In the genomic region with DNA sequence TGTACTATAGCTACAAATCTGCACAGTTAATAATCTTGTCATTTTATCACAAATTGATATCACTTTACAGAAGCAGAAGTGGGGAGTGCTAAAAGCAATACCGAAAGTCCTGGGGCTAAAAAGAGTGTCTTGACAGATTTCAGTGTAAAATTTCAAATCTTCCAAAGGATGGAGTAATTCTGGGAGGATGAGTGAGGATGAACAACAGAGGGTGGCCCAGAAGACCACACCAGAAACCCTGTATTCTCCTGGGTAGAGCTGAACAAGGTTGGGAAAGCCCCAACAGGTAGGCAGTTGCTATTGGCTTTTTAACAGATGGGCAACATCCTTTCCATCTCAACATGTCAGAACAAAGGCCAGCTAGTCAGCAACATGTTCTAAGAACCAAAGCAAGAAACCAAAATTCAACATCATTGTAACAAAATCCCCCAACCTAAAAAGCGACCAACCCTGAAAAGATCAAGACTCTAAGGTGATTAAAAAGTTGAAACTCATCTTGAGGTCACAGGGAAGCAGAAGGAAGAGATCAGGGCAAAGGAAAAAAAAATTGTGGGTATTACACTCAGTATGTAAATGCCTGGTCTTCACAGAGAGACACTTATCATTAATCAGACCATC, we compare ENCODE assay signal across 11 cellular contexts. TPM values are rescaled to one million over a fixed set of nuclear protein-coding genes. Genes with fewer than 3 reads are reported as not detected.
A peak's percentile ranks its signal among the peaks of the same experiment; 100 is the strongest.
DNase-seq lines count a peak whose midpoint lies in the region; ATAC-seq, FAIRE-seq and TF ChIP-seq lines count a peak whose summit lies in the region.
"Had no signal": no experiment of that assay in that cellular context is flagged by ENCODE, and none has a peak within 500 bp of the region (broad histone marks: within the 10 kb centered on the region; RNA-seq: fewer than 3 reads in every experiment).

No MANE protein-coding gene starts in this region.

- no peak for DNase-seq in GM12891 (ENCODE audit: insufficient read length, low spot score)
- DNase-seq in GM12878 (ENCODE audit: low read depth, low spot score), result peak; percentile 80
- no peak for DNase-seq in putamen (ENCODE audit: low spot score)
- no peak for DNase-seq in pons (ENCODE audit: low spot score)
- DNase-seq in type B pancreatic cell (ENCODE audit: extremely low spot score, unreplicated experiment), result no peak
- no peak for DNase-seq in globus pallidus (ENCODE audit: low spot score)
- DNase-seq: mucosa of descending colon; stimulated activated CD4-positive, alpha-beta T cell treated with anti-CD3 and anti-CD28 coated beads, Interleukin-2, amount 100 ng/mL, for 48 hours had no signal

- H3K4me1 ChIP-seq in GM12878 (ENCODE audit: control insufficient read depth, insufficient read depth, low read length), result peaks cover 16% of the 10 kb centered on the region

- CTCF ChIA-PET in GM12878 (lab: Yijun Ruan, JAX), result interaction anchor here (0.6 to 7.3 kb wide), 20 partner anchors 10 to 202 kb away, joined by 3 to 77 read pairs (median 4); a partner anchor contains a TSS

- no TSS peak for BruUV-seq in GM12878 (replicated peaks; lab: Mats Ljungman, UMichigan)

- H3K9ac ChIP-seq in GM12878 (ENCODE audit: control insufficient read depth, insufficient read depth, low read length), result peak overlapping the region; percentile 39

- TF ChIP-seq CTCF in GM12878 (IDR thresholded peaks at IDR 0.05 in 2 of 3, conservative IDR thresholded peaks at IDR 0.05 in 1 of 3; ENCODE audit: control insufficient read depth in 2 of 3, extremely low read depth in 1 of 3, insufficient read depth in 1 of 3, low read depth in 3 of 3, low read length in 3 of 3) (no peak), type B pancreatic cell (conservative IDR thresholded peaks at IDR 0.05) (no peak)

- 0 out of 4 replicates have a peak, but pooled peaks of 1 of the 2 experiments have one; percentile 39 for TF ChIP-seq EP300 in GM12878 (IDR thresholded peaks at IDR 0.05; ENCODE audit: borderline replicate concordance in 1 of 2, control insufficient read depth in 1 of 2, low read depth in 2 of 2, low read length in 2 of 2)

- no peaks in the 10 kb centered on the region for H3K27me3 Mint-ChIP-seq in type B pancreatic cell

- no peaks in the 10 kb centered on the region for H3K9me3 Mint-ChIP-seq in type B pancreatic cell

- in situ Hi-C loops in GM12878 (cut with MboI), result no loop called here

- H3K36me3 ChIP-seq in GM12878 (ENCODE audit: control insufficient read depth in 2 of 2, insufficient read depth in 2 of 2, low read length in 1 of 2), result peaks cover 0 to 23% of the 10 kb centered on the region in 2 experiments; a peak in 3 of 4 replicates

- H3K4me3 ChIP-seq in GM12878, result no peak overlapping the region
- H3K4me3 ChIP-seq: mucosa of descending colon had no signal

- 2% methylated on average over 2 of the region's 2 CpGs for WGBS in GM12878 (ENCODE audit: insufficient coverage, insufficient replicate concordance, low lambda C conversion rate, missing lambda C conversion rate)

- intact Hi-C loops in GM12878 (cut with micrococcal nuclease; ENCODE audit: unreplicated experiment), result no loop called here

- no peak for TF ChIP-seq RAD21 in GM12878 (IDR thresholded peaks at IDR 0.05; ENCODE audit: insufficient read depth, low read depth, low read length)

- no peak overlapping the region for H3K4me3 Mint-ChIP-seq in type B pancreatic cell

- peak overlapping the region; percentile 45 for H3K27ac ChIP-seq in GM12878 (ENCODE audit: control insufficient read depth, insufficient read depth)

- no peaks in the 10 kb centered on the region for H3K9me3 ChIP-seq in GM12878 (replicated peaks; ENCODE audit: control insufficient read depth, insufficient read depth, low read length)
- H3K9me3 ChIP-seq: mucosa of descending colon had no signal

- no peaks in the 10 kb centered on the region for H4K20me1 ChIP-seq in GM12878 (ENCODE audit: control insufficient read depth, insufficient read depth)

- SMC1A ChIA-PET in GM12878 (lab: Charles Lee; ENCODE audit: uncharacterized antibody, unreplicated experiment), result interaction anchor here (0.8 to 4.8 kb wide), 18 partner anchors 10 to 199 kb away, joined by 3 to 25 read pairs (median 4); a partner anchor contains a TSS

- no peaks in the 10 kb centered on the region for H3K4me1 Mint-ChIP-seq in type B pancreatic cell (ENCODE audit: unreplicated experiment)

- no peak overlapping the region; the same call in 1 of the 2 replicates for H2AFZ ChIP-seq in GM12878 (ENCODE audit: control insufficient read depth, low read depth, low read length)

- peaks cover 28% of the 10 kb centered on the region for H3K36me3 Mint-ChIP-seq in type B pancreatic cell

- peak overlapping the region; percentile 34; the same call in 1 of the 2 replicates for H3K4me2 ChIP-seq in GM12878 (ENCODE audit: control insufficient read depth, insufficient read depth)

- RAD21 ChIA-PET in GM12878 (lab: Charles Lee; ENCODE audit: unreplicated experiment), result interaction anchor here (1.0 to 3.2 kb wide), 8 partner anchors 11 to 128 kb away, joined by 3 to 14 read pairs (median 4); a partner anchor contains a TSS

- no peak overlapping the region for H3K27ac Mint-ChIP-seq in type B pancreatic cell

- ATAC-seq in GM19025 (IDR thresholded peaks at IDR 0.05; ENCODE audit: low read depth, unreplicated experiment) (peak; percentile 72), HG03432 (IDR thresholded peaks at IDR 0.05; ENCODE audit: unreplicated experiment) (peak; percentile 79), GM12878 (peak; percentile 95)
- ATAC-seq: mucosa of descending colon had no signal

- FAIRE-seq in GM12891 (lab: Jason Lieb, UNC), result peak; percentile 20
- FAIRE-seq in GM12878 (lab: Jason Lieb, UNC), result peak; percentile 54

- H3K79me2 ChIP-seq in GM12878 (ENCODE audit: control insufficient read depth, insufficient read depth, low read length), result no peaks in the 10 kb centered on the region

- TF ChIP-seq POLR2A in GM12891 (IDR thresholded peaks at IDR 0.05; ENCODE audit: low read depth, low read length) (no peak), GM12878 (IDR thresholded peaks at IDR 0.05; ENCODE audit: low read depth, low read length) (no peak)

- POLR2A ChIA-PET in GM12878 (lab: Charles Lee), result interaction anchor here (0.7 to 3.3 kb wide), 12 partner anchors 11 to 121 kb away, joined by 3 to 19 read pairs (median 4); a partner anchor contains a TSS

- H3K27me3 ChIP-seq in GM12878 (replicated peaks in 1 of 2; ENCODE audit: control insufficient read depth in 2 of 2, insufficient read depth in 2 of 2, low read length in 1 of 2), result no peaks in the 10 kb centered on the region

RNA-seq across cellular contexts. Expression of a gene that starts 38.8 kb away (rescaled TPM):
- polyA plus RNA-seq in GM12891 (2012; ENCODE audit: low read depth, missing spikeins), result 19.7 TPM
- total RNA-seq in GM12878 (2013; cell fraction: nucleolus; rRNA removed), result 99.3 and 101 TPM in 2 replicates
- total RNA-seq in GM12878 (2014; rRNA removed), result 74.4 and 81.4 TPM in 2 replicates
- total RNA-seq in GM12878 (2014; rRNA removed; fragmentation: Illumina TruSeq; extraction: Trizol), result 74.6 and 76.1 TPM in 2 replicates
- total RNA-seq in GM12878 (2021), result 138 TPM in 2 replicates
- 23.8 TPM for polyA plus RNA-seq in GM12878 (2011; ENCODE audit: low read depth)
- 85.5 and 119 TPM in 2 replicates for polyA plus RNA-seq in GM12878 (2011; rRNA removed)
- polyA plus RNA-seq in GM12878 (2011; cell fraction: cytosol; rRNA removed), result 29.4 and 40.7 TPM in 2 replicates
- 22.0 and 25.4 TPM in 2 replicates for polyA plus RNA-seq in GM12878 (2011; cell fraction: nucleus; rRNA removed)
- 32.7 and 34.1 TPM in 2 replicates for polyA plus RNA-seq in GM12878 (2012)
- polyA plus RNA-seq in GM12878 (2014; fragmentation: Illumina TruSeq; extraction: Trizol), result 74.6 and 89.6 TPM in 2 replicates
- 10 to 100 TPM; 66.9 to 67.1 TPM for polyA plus RNA-seq in GM12878 (2014; fragmentation: Nextera tagmentation; extraction: Ambion mirVana)
- polyA plus RNA-seq in GM12878 (2014; rRNA removed), result 45.1 and 46.7 TPM in 2 replicates
- 10 to 100 TPM; 85.8 to 87.6 TPM for polyA plus RNA-seq in GM12878 (2016; fragmentation: Nextera tagmentation; extraction: Ambion mirVana)
- polyA minus RNA-seq in GM12878 (2011; rRNA and poly(A)+ RNA removed), result 93.0 and 139 TPM in 2 replicates
- polyA minus RNA-seq in GM12878 (2011; cell fraction: cytosol; rRNA and poly(A)+ RNA removed), result 37.2 and 41.1 TPM in 2 replicates
- polyA minus RNA-seq in GM12878 (2011; cell fraction: nucleus; rRNA and poly(A)+ RNA removed), result 15.1 and 24.0 TPM in 2 replicates
- total RNA-seq in type B pancreatic cell (ENCODE audit: low replicate concordance), result 87.8 and 227 TPM in 2 replicates

RNA-seq across cellular contexts. Expression of a gene that starts 39.4 kb away (rescaled TPM):
- polyA plus RNA-seq in GM12891 (2012; ENCODE audit: low read depth, missing spikeins), result 1,959 TPM
- total RNA-seq in GM12878 (2013; cell fraction: nucleolus; rRNA removed), result 242 and 281 TPM in 2 replicates
- total RNA-seq in GM12878 (2014; rRNA removed), result 630 and 696 TPM in 2 replicates
- total RNA-seq in GM12878 (2014; rRNA removed; fragmentation: Illumina TruSeq; extraction: Trizol), result 1,089 and 1,177 TPM in 2 replicates
- 1,668 and 1,698 TPM in 2 replicates for total RNA-seq in GM12878 (2021)
- 1,313 TPM for polyA plus RNA-seq in GM12878 (2011; ENCODE audit: low read depth)
- polyA plus RNA-seq in GM12878 (2011; rRNA removed), result 821 and 1,080 TPM in 2 replicates
- polyA plus RNA-seq in GM12878 (2011; cell fraction: cytosol; rRNA removed), result 826 and 856 TPM in 2 replicates
- polyA plus RNA-seq in GM12878 (2011; cell fraction: nucleus; rRNA removed), result 640 and 747 TPM in 2 replicates
- polyA plus RNA-seq in GM12878 (2012), result 1,660 and 1,721 TPM in 2 replicates
- polyA plus RNA-seq in GM12878 (2014; fragmentation: Illumina TruSeq; extraction: Trizol), result 2,342 and 3,224 TPM in 2 replicates
- 1,000 to 10,000 TPM; 1,456 to 1,756 TPM for polyA plus RNA-seq in GM12878 (2014; fragmentation: Nextera tagmentation; extraction: Ambion mirVana)
- polyA plus RNA-seq in GM12878 (2014; rRNA removed), result 1,665 and 1,714 TPM in 2 replicates
- 1,000 to 10,000 TPM; 1,346 to 1,358 TPM for polyA plus RNA-seq in GM12878 (2016; fragmentation: Nextera tagmentation; extraction: Ambion mirVana)
- polyA minus RNA-seq in GM12878 (2011; rRNA and poly(A)+ RNA removed), result 944 and 1,039 TPM in 2 replicates
- 432 and 534 TPM in 2 replicates for polyA minus RNA-seq in GM12878 (2011; cell fraction: cytosol; rRNA and poly(A)+ RNA removed)
- polyA minus RNA-seq in GM12878 (2011; cell fraction: nucleus; rRNA and poly(A)+ RNA removed), result 265 and 336 TPM in 2 replicates
- total RNA-seq in type B pancreatic cell (ENCODE audit: low replicate concordance), result 1,366 and 2,469 TPM in 2 replicates

RNA-seq across cellular contexts. Expression of a gene that starts 52.3 kb away (rescaled TPM):
- polyA plus RNA-seq in GM12891 (2012; ENCODE audit: low read depth, missing spikeins), result 29.2 TPM
- 66.8 and 75.9 TPM in 2 replicates for total RNA-seq in GM12878 (2013; cell fraction: nucleolus; rRNA removed)
- total RNA-seq in GM12878 (2014; rRNA removed), result 38.7 and 47.3 TPM in 2 replicates
- total RNA-seq in GM12878 (2014; rRNA removed; fragmentation: Illumina TruSeq; extraction: Trizol), result 26.0 and 28.0 TPM in 2 replicates
- total RNA-seq in GM12878 (2021), result 27.4 and 28.2 TPM in 2 replicates
- 31.3 TPM for polyA plus RNA-seq in GM12878 (2011; ENCODE audit: low read depth)
- 30.0 and 32.4 TPM in 2 replicates for polyA plus RNA-seq in GM12878 (2011; rRNA removed)
- polyA plus RNA-seq in GM12878 (2011; cell fraction: cytosol; rRNA removed), result 40.8 and 46.0 TPM in 2 replicates
- polyA plus RNA-seq in GM12878 (2011; cell fraction: nucleus; rRNA removed), result 33.9 and 44.5 TPM in 2 replicates
- polyA plus RNA-seq in GM12878 (2012), result 29.1 and 30.7 TPM in 2 replicates
- 13.8 and 24.6 TPM in 2 replicates for polyA plus RNA-seq in GM12878 (2014; fragmentation: Illumina TruSeq; extraction: Trizol)
- 10 to 100 TPM; 67.5 to 72.4 TPM for polyA plus RNA-seq in GM12878 (2014; fragmentation: Nextera tagmentation; extraction: Ambion mirVana)
- 55.4 and 59.8 TPM in 2 replicates for polyA plus RNA-seq in GM12878 (2014; rRNA removed)
- 10 to 100 TPM; 37.9 to 38.3 TPM for polyA plus RNA-seq in GM12878 (2016; fragmentation: Nextera tagmentation; extraction: Ambion mirVana)
- polyA minus RNA-seq in GM12878 (2011; rRNA and poly(A)+ RNA removed), result 19.5 and 36.0 TPM in 2 replicates
- polyA minus RNA-seq in GM12878 (2011; cell fraction: cytosol; rRNA and poly(A)+ RNA removed), result 5.5 and 10.4 TPM in 2 replicates
- polyA minus RNA-seq in GM12878 (2011; cell fraction: nucleus; rRNA and poly(A)+ RNA removed), result 21.0 and 31.2 TPM in 2 replicates
- 48.3 and 52.5 TPM in 2 replicates for total RNA-seq in type B pancreatic cell (ENCODE audit: low replicate concordance)

RNA-seq across cellular contexts. Expression of a gene that starts 59.7 kb away (rescaled TPM):
- polyA plus RNA-seq in GM12891 (2012; ENCODE audit: low read depth, missing spikeins), result not detected
- not detected in 2 replicates for total RNA-seq in GM12878 (2013; cell fraction: nucleolus; rRNA removed)
- total RNA-seq in GM12878 (2014; rRNA removed), result not detected in 2 replicates
- not detected in 2 replicates for total RNA-seq in GM12878 (2014; rRNA removed; fragmentation: Illumina TruSeq; extraction: Trizol)
- total RNA-seq in GM12878 (2021), result 0.28 TPM in 1 of 2 replicates, not detected in the other
- not detected for polyA plus RNA-seq in GM12878 (2011; ENCODE audit: low read depth)
- not detected in 2 replicates for polyA plus RNA-seq in GM12878 (2011; rRNA removed)
- polyA plus RNA-seq in GM12878 (2011; cell fraction: cytosol; rRNA removed), result not detected in 2 replicates
- polyA plus RNA-seq in GM12878 (2011; cell fraction: nucleus; rRNA removed), result 0.10 TPM in 1 of 2 replicates, not detected in the other
- not detected in 2 replicates for polyA plus RNA-seq in GM12878 (2012)
- not detected in 2 replicates for polyA plus RNA-seq in GM12878 (2014; fragmentation: Illumina TruSeq; extraction: Trizol)
- not detected for polyA plus RNA-seq in GM12878 (2014; fragmentation: Nextera tagmentation; extraction: Ambion mirVana)
- polyA plus RNA-seq in GM12878 (2014; rRNA removed), result 0.06 TPM in 1 of 2 replicates, not detected in the other
- polyA plus RNA-seq in GM12878 (2016; fragmentation: Nextera tagmentation; extraction: Ambion mirVana), result not detected
- not detected in 2 replicates for polyA minus RNA-seq in GM12878 (2011; rRNA and poly(A)+ RNA removed)
- polyA minus RNA-seq in GM12878 (2011; cell fraction: cytosol; rRNA and poly(A)+ RNA removed), result not detected in 2 replicates
- not detected in 2 replicates for polyA minus RNA-seq in GM12878 (2011; cell fraction: nucleus; rRNA and poly(A)+ RNA removed)
- 0.24 and 0.65 TPM in 2 replicates for total RNA-seq in type B pancreatic cell (ENCODE audit: low replicate concordance)
- total RNA-seq: T-helper 1 cell treated with Interleukin-12 subunit alpha and Interleukin-12 subunit beta and Interleukin-4 antibody, amounts not matched to agents 30 ng/mL and 1 ng/mL, for 36 hours had no signal
